Comparison of ENCODE assay signal across 8 cellular contexts in genomic region chr11:18395735-18396504, GRCh38. TPM values are rescaled to one million over a fixed set of nuclear protein-coding genes. Genes with fewer than 3 reads are reported as not detected.
DNase-seq lines count a peak whose midpoint lies in the region; ATAC-seq, FAIRE-seq and TF ChIP-seq lines count a peak whose summit lies in the region.

No MANE protein-coding gene starts in this region.

- H3K4me3 ChIP-seq in Loucy (ENCODE audit: low read length, poor library complexity, severe bottlenecking) = peak overlapping the region; percentile 94
- peak overlapping the region; percentile 75 for H3K4me3 ChIP-seq in RWPE2 (ENCODE audit: severe bottlenecking)
- H3K4me3 ChIP-seq in fibroblast of pulmonary artery (replicated peaks; ENCODE audit: low read depth, low read length) = peak overlapping the region; percentile 84

- H3K4me1 Mint-ChIP-seq in natural killer cell treated with Interleukin-12 subunit alpha and Interleukin-12 subunit beta and Interleukin-15 and Interleukin-18, amount 100 ng/mL, for 72 hours (ENCODE audit: low read depth in 2 of 2) = peaks cover 31 to 35% of the 10 kb centered on the region in 2 donors

- peaks cover 5% of the 10 kb centered on the region; the same call in 1 of the 2 replicates for H3F3A ChIP-seq in Loucy (ENCODE audit: low read depth)

- no peak for TF ChIP-seq CTCF in Loucy (conservative IDR thresholded peaks at IDR 0.05; ENCODE audit: low read length)
- TF ChIP-seq CTCF in RWPE2 (IDR thresholded peaks at IDR 0.05; ENCODE audit: poor library complexity, severe bottlenecking) = no peak
- TF ChIP-seq CTCF in fibroblast of pulmonary artery (IDR thresholded peaks at IDR 0.05; ENCODE audit: low read length, missing control alignments) = no peak

- H3K4me1 ChIP-seq in Loucy (ENCODE audit: insufficient read depth, low read length, poor library complexity, severe bottlenecking) = peaks cover 55% of the 10 kb centered on the region
- H3K4me1 ChIP-seq in RWPE2 (ENCODE audit: insufficient read depth, poor library complexity, severe bottlenecking) = peaks cover 16% of the 10 kb centered on the region

- peak overlapping the region; percentile 100 for H3K9ac ChIP-seq in Loucy (ENCODE audit: low read depth, low read length, poor library complexity, severe bottlenecking)

- peak; percentile 65 for FAIRE-seq in H54 (lab: Jason Lieb, UNC)

- peaks cover 78% of the 10 kb centered on the region for H3K79me2 ChIP-seq in Loucy (ENCODE audit: insufficient read depth, low read length)

- H3K27ac ChIP-seq in RWPE2 (ENCODE audit: poor library complexity, severe bottlenecking) = peak overlapping the region; percentile 96

- no peaks in the 10 kb centered on the region for H3K27me3 Mint-ChIP-seq in natural killer cell treated with Interleukin-12 subunit alpha and Interleukin-12 subunit beta and Interleukin-15 and Interleukin-18, amount 100 ng/mL, for 72 hours

- H3K4me3 Mint-ChIP-seq in natural killer cell treated with Interleukin-12 subunit alpha and Interleukin-12 subunit beta and Interleukin-15 and Interleukin-18, amount 100 ng/mL, for 72 hours = peak overlapping the region; percentile 89

- H3K9me3 ChIP-seq in Loucy (ENCODE audit: insufficient read depth, low read depth, low read length) (no peaks in the 10 kb centered on the region), RWPE2 (ENCODE audit: severe bottlenecking) (no peaks in the 10 kb centered on the region)

- H3K4me2 ChIP-seq in Loucy (ENCODE audit: low read depth, low read length, poor library complexity, severe bottlenecking) = peak overlapping the region; percentile 94

- DNase-seq in EL (peak; percentile 99), H54 (ENCODE audit: insufficient read length, low spot score) (peak; percentile 84), RWPE2 (ENCODE audit: low spot score) (peak; percentile 99), fibroblast of pulmonary artery (ENCODE audit: low read depth) (peak; percentile 100)
- peak; percentile 94 for DNase-seq in activated effector memory CD4-positive, alpha-beta T cell treated with Interleukin-2 at 50 U/mL for 16 hours
- peak; percentile 96 for DNase-seq in natural killer cell treated with Interleukin-12 subunit alpha and Interleukin-12 subunit beta and Interleukin-15 and Interleukin-18, amount 100 ng/mL, for 72 hours (ENCODE audit: low spot score)
- DNase-seq in stimulated activated naive CD4-positive, alpha-beta T cell treated with Interleukin-2 at 50 U/mL for 16 hours (lab: John Stamatoyannopoulos, UW) = peak; percentile 89

- no peaks in the 10 kb centered on the region for H3K9me3 Mint-ChIP-seq in natural killer cell treated with Interleukin-12 subunit alpha and Interleukin-12 subunit beta and Interleukin-15 and Interleukin-18, amount 100 ng/mL, for 72 hours

- peak; percentile 81 for ATAC-seq in RWPE2 (ENCODE audit: low read depth)
- ATAC-seq in natural killer cell treated with Interleukin-12 subunit alpha and Interleukin-12 subunit beta and Interleukin-15 and Interleukin-18, amount 100 ng/mL, for 72 hours = peak; percentile 85 to 87

- H3K27me3 ChIP-seq in Loucy (ENCODE audit: insufficient read depth, low read length, poor library complexity, severe bottlenecking) (peaks cover 13% of the 10 kb centered on the region), RWPE2 (ENCODE audit: insufficient read depth, poor library complexity, severe bottlenecking) (no peaks in the 10 kb centered on the region)

- H3K36me3 Mint-ChIP-seq in natural killer cell treated with Interleukin-12 subunit alpha and Interleukin-12 subunit beta and Interleukin-15 and Interleukin-18, amount 100 ng/mL, for 72 hours = peaks cover 31% of the 10 kb centered on the region

- H3K36me3 ChIP-seq in Loucy (ENCODE audit: insufficient read depth, low read length) (peaks cover 49% of the 10 kb centered on the region), RWPE2 (ENCODE audit: low read depth) (peaks cover 56% of the 10 kb centered on the region)

- peak; percentile 54 for TF ChIP-seq POLR2A in H54 (IDR thresholded peaks at IDR 0.05; ENCODE audit: low read depth, low read length)

- H2AFZ ChIP-seq in Loucy (ENCODE audit: low read length) = no peak overlapping the region

- peak overlapping the region; percentile 98 for H3K27ac Mint-ChIP-seq in natural killer cell treated with Interleukin-12 subunit alpha and Interleukin-12 subunit beta and Interleukin-15 and Interleukin-18, amount 100 ng/mL, for 72 hours

- H4K20me1 ChIP-seq in Loucy (ENCODE audit: insufficient read depth, low read length, poor library complexity, severe bottlenecking) = peaks cover 60% of the 10 kb centered on the region

- no peaks in the 10 kb centered on the region for H3K9me2 ChIP-seq in Loucy (replicated peaks; ENCODE audit: low read depth, low read length)

RNA-seq across cellular contexts. Expression of gene LDHA, which starts 1.6 kb away (rescaled TPM):
- 1,000 to 10,000 TPM in 1 of 2 donors, 100 to 1,000 TPM in 1; 958 to 1,144 TPM for total RNA-seq in natural killer cell treated with Interleukin-12 subunit alpha and Interleukin-12 subunit beta and Interleukin-15 and Interleukin-18, amount 100 ng/mL, for 72 hours

RNA-seq across cellular contexts. Expression of gene LDHC, which starts 16.2 kb away (rescaled TPM):
- total RNA-seq in natural killer cell treated with Interleukin-12 subunit alpha and Interleukin-12 subunit beta and Interleukin-15 and Interleukin-18, amount 100 ng/mL, for 72 hours = not detected

RNA-seq across cellular contexts. Expression of gene LDHAL6A, which starts 59.7 kb away (rescaled TPM):
- not detected for total RNA-seq in natural killer cell treated with Interleukin-12 subunit alpha and Interleukin-12 subunit beta and Interleukin-15 and Interleukin-18, amount 100 ng/mL, for 72 hours

Comparison
In these comparisons a context has a peak if more than half of its experiments do, and no peak if none do; other contexts are left out.
1. Peak in every context shown above with its lines: DNase-seq, ATAC-seq, H3K4me3 ChIP-seq and H3K27ac ChIP-seq.